In genomic region chr11:64605248-64605560, GRCh38 we compare ENCODE assay signal across 22 cellular contexts. TPM values are rescaled to one million over a fixed set of nuclear protein-coding genes. Genes with fewer than 3 reads are reported as not detected.
"Had no signal": no experiment of that assay in that cellular context is flagged by ENCODE, and none has a peak within 500 bp of the region (broad histone marks: within the 10 kb centered on the region; RNA-seq: fewer than 3 reads in every experiment).

No MANE protein-coding gene starts in this region.

- H3K36me3 ChIP-seq: gastrocnemius medialis, spleen, thoracic aorta, upper lobe of left lung had no signal

- H3K4me3 ChIP-seq: gastrocnemius medialis, spleen, thoracic aorta, upper lobe of left lung had no signal

- H3K27ac Mint-ChIP-seq: activated naive CD4-positive, alpha-beta T cell treated with anti-CD3 and anti-CD28 coated beads for 36 hours; stimulated activated naive B cell treated with anti-CD40 and anti-IgM and Interleukin-4, amounts not matched to agents 10 μg/mL and 1 μg/mL and 100 μg/mL, for 72 hours; T-helper 1 cell treated with Interleukin-12 subunit alpha and Interleukin-12 subunit beta and Interleukin-4 antibody, amounts not matched to agents 30 μg/mL and 1 μg/mL, for 36 hours had no signal

- H3K27ac ChIP-seq: gastrocnemius medialis, spleen, thoracic aorta, upper lobe of left lung had no signal

- H3K9me3 ChIP-seq: gastrocnemius medialis, spleen, thoracic aorta, upper lobe of left lung had no signal

- H3K36me3 Mint-ChIP-seq: immature natural killer cell; naive thymus-derived CD8-positive, alpha-beta T cell; stimulated activated naive B cell treated with anti-CD40 and anti-IgM and Interleukin-4, amounts not matched to agents 10 μg/mL and 1 μg/mL and 100 μg/mL, for 72 hours had no signal

- H3K9me3 Mint-ChIP-seq: activated naive CD4-positive, alpha-beta T cell treated with anti-CD3 and anti-CD28 coated beads for 36 hours; activated T-cell treated with anti-CD3 and anti-CD28 coated beads, Interleukin-2, amount 50 U/mL, for 4 hours; immature natural killer cell; naive thymus-derived CD8-positive, alpha-beta T cell; stimulated activated naive B cell treated with anti-CD40 and anti-IgM and Interleukin-4, amounts not matched to agents 10 μg/mL and 1 μg/mL and 100 μg/mL, for 72 hours; T-helper 1 cell treated with Interleukin-12 subunit alpha and Interleukin-12 subunit beta and Interleukin-4 antibody, amounts not matched to agents 30 μg/mL and 1 μg/mL, for 36 hours had no signal

- H3K4me1 ChIP-seq: gastrocnemius medialis, spleen had no signal

- ATAC-seq: activated CD4-positive, CD25-positive, alpha-beta regulatory T cell treated with anti-CD3 and anti-CD28 coated beads, Interleukin-2, amount 50 U/mL, for 24 hours; activated T-cell treated with anti-CD3 and anti-CD28 coated beads, Interleukin-2, amount 50 U/mL, for 4 hours; esophagus mucosa; gastrocnemius medialis; naive thymus-derived CD8-positive, alpha-beta T cell; stimulated activated naive B cell treated with anti-CD40 and anti-IgM and Interleukin-4, amounts not matched to agents 10 μg/mL and 1 μg/mL and 100 μg/mL, for 72 hours had no signal

- H3K4me1 Mint-ChIP-seq: immature natural killer cell had no signal

- DNase-seq: activated CD4-positive, alpha-beta T cell treated with anti-CD3 and anti-CD28 coated beads, Interleukin-2, amount 50 U/mL, for 1 hour; activated CD8-positive, alpha-beta memory T cell treated with anti-CD3 and anti-CD28 coated beads, Interleukin-2, amount 50 U/mL, for 4 hours; activated naive CD4-positive, alpha-beta T cell treated with anti-CD3 and anti-CD28 coated beads for 36 hours; activated T-cell treated with anti-CD3 and anti-CD28 coated beads, Interleukin-2, amount 50 U/mL, for 4 hours; aorta; cerebellar nuclear complex; effector CD4-positive, alpha-beta T cell; gastrocnemius medialis; head of caudate nucleus; immature natural killer cell; mesenchymal stem cell; naive thymus-derived CD8-positive, alpha-beta T cell; spleen; stimulated activated naive B cell treated with anti-CD40 and anti-IgM and Interleukin-4, amounts not matched to agents 10 μg/mL and 1 μg/mL and 100 μg/mL, for 72 hours; upper lobe of left lung had no signal

- H3K4me3 Mint-ChIP-seq: activated naive CD4-positive, alpha-beta T cell treated with anti-CD3 and anti-CD28 coated beads for 36 hours; activated T-cell treated with anti-CD3 and anti-CD28 coated beads, Interleukin-2, amount 50 U/mL, for 4 hours; immature natural killer cell; naive thymus-derived CD8-positive, alpha-beta T cell; stimulated activated naive B cell treated with anti-CD40 and anti-IgM and Interleukin-4, amounts not matched to agents 10 μg/mL and 1 μg/mL and 100 μg/mL, for 72 hours; T-helper 1 cell treated with Interleukin-12 subunit alpha and Interleukin-12 subunit beta and Interleukin-4 antibody, amounts not matched to agents 30 μg/mL and 1 μg/mL, for 36 hours had no signal

RNA-seq across cellular contexts. Expression of gene SLC22A12, which starts 14.2 kb away (rescaled TPM):
- total RNA-seq: activated naive CD4-positive, alpha-beta T cell treated with anti-CD3 and anti-CD28 coated beads for 36 hours; activated T-cell treated with anti-CD3 and anti-CD28 coated beads, Interleukin-2, amount 50 U/mL, for 4 hours; aorta; bronchial epithelial cell; esophagus mucosa; gastrocnemius medialis; lower leg skin; naive thymus-derived CD8-positive, alpha-beta T cell; renal cortical epithelial cell; spleen; thoracic aorta; upper lobe of left lung had no signal
- polyA plus RNA-seq: aorta; immature natural killer cell; naive thymus-derived CD8-positive, alpha-beta T cell; spleen had no signal

RNA-seq across cellular contexts. Expression of gene SLC22A11, which starts 49.5 kb away (rescaled TPM):
- total RNA-seq: activated T-cell treated with anti-CD3 and anti-CD28 coated beads, Interleukin-2, amount 50 U/mL, for 4 hours; bronchial epithelial cell; esophagus mucosa; gastrocnemius medialis; naive thymus-derived CD8-positive, alpha-beta T cell; renal cortical epithelial cell; thoracic aorta; upper lobe of left lung had no signal
- polyA plus RNA-seq: aorta; immature natural killer cell; naive thymus-derived CD8-positive, alpha-beta T cell had no signal
